21 cellular contexts compared by ENCODE assay signal in genomic region chr3:134480546-134480945, GRCh38. TPM values are rescaled to one million over a fixed set of nuclear protein-coding genes. Genes with fewer than 3 reads are reported as not detected.
DNase-seq lines count a peak whose midpoint lies in the region; ATAC-seq and TF ChIP-seq lines count a peak whose summit lies in the region.
"Had no signal": no experiment of that assay in that cellular context is flagged by ENCODE, and none has a peak within 500 bp of the region (broad histone marks: within the 10 kb centered on the region; RNA-seq: fewer than 3 reads in every experiment).

No MANE protein-coding gene starts in this region.

- TF ChIP-seq POLR2A in prostate gland (IDR thresholded peaks at IDR 0.05), result no peak

- H3K9ac ChIP-seq in adipocyte (ENCODE audit: low read length), result peak overlapping the region; percentile 3

- H3K4me1 ChIP-seq in adipocyte (ENCODE audit: control insufficient read depth, insufficient read depth, low read length) (peaks cover 55% of the 10 kb centered on the region), neutrophil (ENCODE audit: control insufficient read depth in 1 of 2, insufficient read depth in 1 of 2, low read depth in 1 of 2, low read length in 1 of 2) (peaks cover 29 to 30% of the 10 kb centered on the region in 2 experiments), prostate gland (replicated peaks) (peaks cover 3% of the 10 kb centered on the region)
- H3K4me1 ChIP-seq in CD8-positive, alpha-beta T cell (ENCODE audit: insufficient read depth, low read length), result peaks cover 24% of the 10 kb centered on the region

- TF ChIP-seq CTCF in neutrophil (IDR thresholded peaks at IDR 0.05), result no peak
- no peak for TF ChIP-seq CTCF in CD8-positive, alpha-beta T cell (IDR thresholded peaks at IDR 0.05)
- no peak for TF ChIP-seq CTCF in prostate gland (IDR thresholded peaks at IDR 0.05)

- no peak overlapping the region for H3K4me3 Mint-ChIP-seq in stimulated activated naive B cell treated with anti-CD40 and anti-IgM and Interleukin-4, amounts not matched to agents 10 μg/mL and 1 μg/mL and 100 μg/mL, for 72 hours
- no peak overlapping the region for H3K4me3 Mint-ChIP-seq in CD8-positive, alpha-beta T cell
- H3K4me3 Mint-ChIP-seq: B cell, CD14-positive monocyte, H9 had no signal

- intact Hi-C loops in left ventricle myocardium superior (cut with micrococcal nuclease) (loop anchor here (10.0 kb wide), 1 partner anchor 276 kb away; no protein-coding TSS in a partner anchor), cardiac septum (cut with DNase I) (loop anchor here (10.0 kb wide), 1 partner anchor 676 kb away; the partner anchor contains the start of gene SRPRB), prostate gland (cut with DNase I) (loop anchor here (5.0 to 10.0 kb wide), 2 partner anchors 268 to 666 kb away; no protein-coding TSS in a partner anchor)
- intact Hi-C loops in CD8-positive, alpha-beta T cell (cut with DNase I, micrococcal nuclease), result loop anchor here (5.0 to 10.0 kb wide), 5 partner anchors 553 to 1826 kb away; partner anchors contain the start of genes ACAD11 (in 1 of the 2), MSL2 (in 1 of the 2) and NPHP3 (in 1 of the 2)

- H3K27ac ChIP-seq in neutrophil (peak overlapping the region; percentile 12), prostate gland (no peak overlapping the region)
- no peak overlapping the region for H3K27ac ChIP-seq in CD8-positive, alpha-beta T cell (ENCODE audit: low read depth, low read length)
- H3K27ac ChIP-seq: A549, SJCRH30 had no signal

- CTCF ChIA-PET in CD8-positive, alpha-beta T cell (lab: Charles Lee), result interaction anchor here (1.0 to 4.2 kb wide), 4 partner anchors 172 to 283 kb away, joined by 3 to 21 read pairs (median 4); no protein-coding TSS in a partner anchor

- H3K9me3 Mint-ChIP-seq in stimulated activated naive B cell treated with anti-CD40 and anti-IgM and Interleukin-4, amounts not matched to agents 10 μg/mL and 1 μg/mL and 100 μg/mL, for 72 hours, result no peaks in the 10 kb centered on the region
- H3K9me3 Mint-ChIP-seq in CD8-positive, alpha-beta T cell, result no peaks in the 10 kb centered on the region
- H3K9me3 Mint-ChIP-seq: CD14-positive monocyte, H9 had no signal

- H3K36me3 ChIP-seq in adipocyte (ENCODE audit: control insufficient read depth, insufficient read depth, low read length, severe bottlenecking) (peaks cover 57% of the 10 kb centered on the region), neutrophil (peaks cover 61% of the 10 kb centered on the region), prostate gland (peaks cover 0 to 4% of the 10 kb centered on the region in 2 donors)
- peaks cover 59% of the 10 kb centered on the region for H3K36me3 ChIP-seq in CD8-positive, alpha-beta T cell (ENCODE audit: insufficient read depth, low read length)

- H3K36me3 Mint-ChIP-seq in stimulated activated naive B cell treated with anti-CD40 and anti-IgM and Interleukin-4, amounts not matched to agents 10 μg/mL and 1 μg/mL and 100 μg/mL, for 72 hours, result peaks cover 26 to 53% of the 10 kb centered on the region in 2 donors
- peaks cover 78% of the 10 kb centered on the region for H3K36me3 Mint-ChIP-seq in CD8-positive, alpha-beta T cell

- WGBS in prostate gland, result 86% methylated on average over 3 of the region's 3 CpGs

- H3K27me3 ChIP-seq in adipocyte (replicated peaks; ENCODE audit: control insufficient read depth, insufficient read depth, low read length), result no peaks in the 10 kb centered on the region
- no peaks in the 10 kb centered on the region for H3K27me3 ChIP-seq in neutrophil
- no peaks in the 10 kb centered on the region for H3K27me3 ChIP-seq in CD8-positive, alpha-beta T cell (ENCODE audit: insufficient read depth, low read length)
- no peaks in the 10 kb centered on the region for H3K27me3 ChIP-seq in prostate gland (replicated peaks; ENCODE audit: insufficient read depth)
- H3K27me3 ChIP-seq: SJCRH30 had no signal

- ATAC-seq in left ventricle myocardium superior, result peak; percentile 41
- no peak for ATAC-seq in stimulated activated naive B cell treated with anti-CD40 and anti-IgM and Interleukin-4, amounts not matched to agents 10 μg/mL and 1 μg/mL and 100 μg/mL, for 72 hours (replicated peaks)
- no peak for ATAC-seq in CD8-positive, alpha-beta T cell
- ATAC-seq: A549 had no signal

- POLR2A ChIA-PET in CD8-positive, alpha-beta T cell (lab: Charles Lee), result no interaction called here

- no peak overlapping the region for H3K4me3 ChIP-seq in adipocyte (ENCODE audit: low read length)
- H3K4me3 ChIP-seq in neutrophil (ENCODE audit: low read depth in 1 of 2, low read length in 1 of 2), result no peak overlapping the region
- no peak overlapping the region for H3K4me3 ChIP-seq in CD8-positive, alpha-beta T cell (ENCODE audit: low read depth, low read length)
- no peak overlapping the region for H3K4me3 ChIP-seq in prostate gland
- H3K4me3 ChIP-seq: A549, SJCRH30 had no signal

- DNase-seq in left ventricle myocardium superior (no peak), cardiac septum (ENCODE audit: low spot score) (no peak), adipocyte (ENCODE audit: low read depth) (no peak), dedifferentiated amniotic fluid mesenchymal stem cell (ENCODE audit: extremely low spot score) (no peak), prostate gland (ENCODE audit: low spot score) (no peak)
- DNase-seq in stimulated activated naive B cell treated with anti-CD40 and anti-IgM and Interleukin-4, amounts not matched to agents 10 μg/mL and 1 μg/mL and 100 μg/mL, for 72 hours, result no peak
- DNase-seq in CD8-positive, alpha-beta T cell, result no peak
- DNase-seq: EL, GF-D8, H9, KG1, NCI-H1092 treated with DMSO at 0.1 percent for 48 hours, NCI-H1436 treated with DMSO at 0.1 percent for 48 hours, NCI-H2029, NCI-H2227 treated with DMSO at 0.1 percent for 48 hours, NCI-H510A, SJCRH30 had no signal

- peak overlapping the region; percentile 14 for H3K27ac Mint-ChIP-seq in stimulated activated naive B cell treated with anti-CD40 and anti-IgM and Interleukin-4, amounts not matched to agents 10 μg/mL and 1 μg/mL and 100 μg/mL, for 72 hours
- H3K27ac Mint-ChIP-seq in CD8-positive, alpha-beta T cell, result no peak overlapping the region
- H3K27ac Mint-ChIP-seq: B cell, H9 had no signal

- H3K9me3 ChIP-seq in adipocyte (ENCODE audit: control insufficient read depth, low read length), result no peaks in the 10 kb centered on the region
- H3K9me3 ChIP-seq in neutrophil, result no peaks in the 10 kb centered on the region
- H3K9me3 ChIP-seq in CD8-positive, alpha-beta T cell (ENCODE audit: low read length), result no peaks in the 10 kb centered on the region
- no peaks in the 10 kb centered on the region for H3K9me3 ChIP-seq in prostate gland
- H3K9me3 ChIP-seq: A549, SJCRH30 had no signal

- H3K27me3 Mint-ChIP-seq in stimulated activated naive B cell treated with anti-CD40 and anti-IgM and Interleukin-4, amounts not matched to agents 10 μg/mL and 1 μg/mL and 100 μg/mL, for 72 hours, result no peaks in the 10 kb centered on the region
- H3K27me3 Mint-ChIP-seq in CD8-positive, alpha-beta T cell (ENCODE audit: low read depth), result no peaks in the 10 kb centered on the region
- H3K27me3 Mint-ChIP-seq: B cell had no signal

- H3K4me1 Mint-ChIP-seq in stimulated activated naive B cell treated with anti-CD40 and anti-IgM and Interleukin-4, amounts not matched to agents 10 μg/mL and 1 μg/mL and 100 μg/mL, for 72 hours, result peaks cover 14 to 21% of the 10 kb centered on the region in 2 donors
- H3K4me1 Mint-ChIP-seq in CD8-positive, alpha-beta T cell (ENCODE audit: low read depth), result peaks cover 32% of the 10 kb centered on the region

RNA-seq across cellular contexts. Expression of gene ANAPC13, which starts 5.2 kb away (rescaled TPM):
- total RNA-seq in left ventricle myocardium superior (75.6 TPM), cardiac septum (85.6 TPM), prostate gland (10 to 100 TPM; 40.2 to 83.2 TPM)
- 10 to 100 TPM; 15.5 to 15.9 TPM for total RNA-seq in CD8-positive, alpha-beta T cell

RNA-seq across cellular contexts. Expression of gene CEP63, which starts 5.3 kb away (rescaled TPM):
- total RNA-seq in left ventricle myocardium superior (35.1 TPM), cardiac septum (32.1 TPM), prostate gland (10 to 100 TPM; 35.2 to 60.1 TPM)
- total RNA-seq in CD8-positive, alpha-beta T cell, result 10 to 100 TPM; 14.6 to 16.9 TPM
